ENCODE assay signal across 23 cellular contexts in the genomic region with DNA sequence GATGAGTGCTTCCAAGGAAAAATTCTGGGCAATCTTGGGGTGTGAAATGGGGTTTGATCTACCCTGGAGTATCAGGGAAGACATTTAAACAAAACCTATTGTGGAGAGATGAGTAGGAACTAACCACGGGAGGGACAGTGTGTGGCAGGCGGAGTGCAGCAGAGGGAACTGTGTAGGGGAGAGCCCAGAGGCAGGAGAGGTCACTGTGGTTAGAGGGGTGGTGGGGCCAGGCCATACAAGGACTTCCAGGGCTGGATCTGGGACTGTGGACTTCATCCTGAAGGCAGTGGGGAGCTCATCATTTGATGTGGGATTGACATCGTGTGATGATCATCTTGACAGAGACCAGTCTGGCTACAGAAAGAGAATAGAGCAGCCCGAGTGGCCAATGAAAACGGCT.
"Had no signal": no experiment of that assay in that cellular context is flagged by ENCODE, and none has a peak within 500 bp of the region (broad histone marks: within the 10 kb centered on the region; RNA-seq: fewer than 3 reads in every experiment).

No MANE protein-coding gene starts in this region.

- H3K27me3 ChIP-seq: hepatocyte had no signal

- DNase-seq: effector CD4-positive, alpha-beta T cell; endodermal cell; erythroblast; foreskin keratinocyte; left ventricle myocardium superior; mesenchymal stem cell; midbrain; naive B cell; psoas muscle; retina; spleen; stimulated activated CD4-positive, alpha-beta T cell treated with anti-CD3 and anti-CD28 coated beads, Interleukin-15, amount 100 ng/mL, for 24 hours; stimulated activated CD4-positive, alpha-beta T cell treated with anti-CD3 and anti-CD28 coated beads, Interleukin-1b, Interleukin-23, amount 100 ng/mL, for 48 hours; stimulated activated CD4-positive, alpha-beta T cell treated with anti-CD3 and anti-CD28 coated beads, Interleukin-4, amount 100 ng/mL, for 24 hours; stimulated activated naive B cell treated with anti-CD40 and anti-IgM and Interleukin-4, amounts not matched to agents 10 μg/mL and 1 μg/mL and 100 μg/mL, for 72 hours; trophoblast cell had no signal

- H3K36me3 Mint-ChIP-seq: stimulated activated naive B cell treated with anti-CD40 and anti-IgM and Interleukin-4, amounts not matched to agents 10 μg/mL and 1 μg/mL and 100 μg/mL, for 72 hours had no signal

- H3K4me2 ChIP-seq: hepatocyte had no signal

- H3K27ac ChIP-seq: coronary artery, foreskin keratinocyte, hepatocyte, psoas muscle, spleen had no signal

- ATAC-seq: foreskin keratinocyte; left colon; psoas muscle; sciatic nerve; stimulated activated naive B cell treated with anti-CD40 and anti-IgM and Interleukin-4, amounts not matched to agents 10 μg/mL and 1 μg/mL and 100 μg/mL, for 72 hours had no signal

- H3K4me3 ChIP-seq: coronary artery, hepatocyte, lung, psoas muscle, spleen had no signal

- H3K9me3 ChIP-seq: psoas muscle, spleen had no signal

- H3K27ac Mint-ChIP-seq: endodermal cell; nephron; stimulated activated naive B cell treated with anti-CD40 and anti-IgM and Interleukin-4, amounts not matched to agents 10 μg/mL and 1 μg/mL and 100 μg/mL, for 72 hours had no signal

- H3K4me1 Mint-ChIP-seq: naive B cell, nephron had no signal

- H3K79me2 ChIP-seq: hepatocyte had no signal

- H3K36me3 ChIP-seq: spleen had no signal

- H3K4me1 ChIP-seq: foreskin keratinocyte, psoas muscle, spleen had no signal

- H2AFZ ChIP-seq: hepatocyte had no signal

- FAIRE-seq: endothelial cell of umbilical vein had no signal

- H3K4me3 Mint-ChIP-seq: endodermal cell; naive B cell; nephron; stimulated activated naive B cell treated with anti-CD40 and anti-IgM and Interleukin-4, amounts not matched to agents 10 μg/mL and 1 μg/mL and 100 μg/mL, for 72 hours had no signal

- H3K9me3 Mint-ChIP-seq: endodermal cell; nephron; stimulated activated naive B cell treated with anti-CD40 and anti-IgM and Interleukin-4, amounts not matched to agents 10 μg/mL and 1 μg/mL and 100 μg/mL, for 72 hours had no signal
